ENCODE assay signal across 24 cellular contexts in the genomic region with DNA sequence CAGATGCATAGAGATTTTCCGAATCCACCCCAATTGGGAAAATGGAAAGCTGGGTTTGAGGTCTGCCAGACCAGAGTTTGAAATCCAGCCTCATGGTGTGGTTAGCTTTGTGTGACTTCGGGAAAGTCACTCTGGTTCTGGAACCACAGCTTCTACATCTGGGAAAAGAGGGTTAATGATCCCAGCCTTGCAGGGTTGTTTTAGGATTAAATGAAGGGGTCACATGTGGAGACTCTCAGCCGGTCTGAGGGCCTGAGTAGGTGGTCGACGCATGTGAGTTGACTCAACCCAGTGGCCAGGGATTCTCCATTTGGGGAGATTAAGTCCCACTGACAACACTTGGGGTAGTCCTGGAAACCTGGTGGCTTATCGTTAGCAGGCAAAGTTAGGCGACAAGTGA. TPM values are rescaled to one million over a fixed set of nuclear protein-coding genes. Genes with fewer than 3 reads are reported as not detected.
DNase-seq lines count a peak whose midpoint lies in the region; ATAC-seq, FAIRE-seq and TF ChIP-seq lines count a peak whose summit lies in the region.
"Had no signal": no experiment of that assay in that cellular context is flagged by ENCODE, and none has a peak within 500 bp of the region (broad histone marks: within the 10 kb centered on the region; RNA-seq: fewer than 3 reads in every experiment).

No MANE protein-coding gene starts in this region.

- BruUV-seq in K562 (replicated peaks; lab: Mats Ljungman, UMichigan), result no TSS peak

- POLR2A ChIA-PET in K562 (lab: Yijun Ruan, JAX), result interaction anchor here (0.8 kb wide), 1 partner anchor 72 kb away, joined by 4 read pairs; no protein-coding TSS in a partner anchor

- H3K4ac ChIP-seq in mesendoderm (ENCODE audit: low read depth, low read length), result no peak overlapping the region

- H3K18ac ChIP-seq in mesendoderm (ENCODE audit: low read length), result no peak overlapping the region

- DNase-seq in cardiac muscle cell (ENCODE audit: low read depth in 1 of 2, low spot score in 1 of 2) (no peak), left ventricle myocardium superior (no peak), K562 (ENCODE audit: extremely low read depth in 1 of 4, low spot score in 3 of 4) (peak in 1 of 4 experiments; percentile 36), mesendoderm (no peak), SHP77 treated with DMSO at 0.1 percent for 48 hours (lab: John Stamatoyannopoulos, UW) (no peak), endodermal cell (no peak), SIG-M5 treated with dmso at 0.1 percent for 504 hours (lab: John Stamatoyannopoulos, UW; ENCODE audit: unreplicated experiment) (no peak)
- DNase-seq: C1 segment of cervical spinal cord; CD4-positive, CD25-positive, alpha-beta regulatory T cell; CD8-positive, alpha-beta memory T cell; COR-L47; DMS 273 treated with DMSO at 0.1 percent for 48 hours; DMS53; DND-41; EL; HCEC 1CT; HFFc6 had no signal

- ATAC-seq in left ventricle myocardium superior (no peak), K562 (no peak)
- ATAC-seq: GM12878, GM23338, HepG2 had no signal

- H3K79me1 ChIP-seq in mesendoderm (ENCODE audit: low read length), result peaks cover 18% of the 10 kb centered on the region

- H3K27ac Mint-ChIP-seq in endodermal cell, result no peak overlapping the region
- H3K27ac Mint-ChIP-seq: CD4-positive, CD25-positive, alpha-beta regulatory T cell; CD8-positive, alpha-beta memory T cell; GM23338; HFFc6 had no signal

- no peaks in the 10 kb centered on the region for H3K27me3 Mint-ChIP-seq in endodermal cell (ENCODE audit: insufficient read depth)

- H3K9ac ChIP-seq in K562 (ENCODE audit: insufficient read depth in 1 of 2, low read depth in 2 of 2, low read length in 2 of 2), result no peak overlapping the region; a peak in 1 of 4 replicates
- H3K9ac ChIP-seq in mesendoderm (ENCODE audit: low read length), result no peak overlapping the region
- H3K9ac ChIP-seq in endodermal cell (ENCODE audit: extremely low read depth, low read length, poor library complexity, severe bottlenecking), result no peak overlapping the region

- no peak overlapping the region for H2AFZ ChIP-seq in K562 (ENCODE audit: low read depth, low read length)
- H2AFZ ChIP-seq: GM23338 had no signal

- H3K4me3 Mint-ChIP-seq in endodermal cell, result no peak overlapping the region
- H3K4me3 Mint-ChIP-seq: B cell; CD4-positive, CD25-positive, alpha-beta regulatory T cell; CD8-positive, alpha-beta memory T cell; GM23338; HFFc6; IgD-negative memory B cell had no signal

- no peaks in the 10 kb centered on the region for H3K27me3 ChIP-seq in cardiac muscle cell
- H3K27me3 ChIP-seq in K562 (ENCODE audit: control insufficient read depth in 2 of 2, insufficient read depth in 2 of 2, low read length in 2 of 2), result no peaks in the 10 kb centered on the region
- no peaks in the 10 kb centered on the region for H3K27me3 ChIP-seq in mesendoderm (ENCODE audit: insufficient read depth, low read length, poor library complexity)
- H3K27me3 ChIP-seq in endodermal cell (ENCODE audit: control insufficient read depth, insufficient read depth, low read length, poor library complexity, severe bottlenecking), result no peaks in the 10 kb centered on the region

- no peak overlapping the region for H2BK15ac ChIP-seq in mesendoderm (replicated peaks; ENCODE audit: low read depth)

- H2BK120ac ChIP-seq in mesendoderm (ENCODE audit: low read depth, low read length), result no peak overlapping the region

- no peak overlapping the region for H2AK5ac ChIP-seq in mesendoderm (ENCODE audit: low read length)

- no peak overlapping the region for H4K8ac ChIP-seq in mesendoderm (ENCODE audit: low read depth, low read length)

- peaks cover 87% of the 10 kb centered on the region for H3K79me2 ChIP-seq in K562 (ENCODE audit: control insufficient read depth, insufficient read depth, low read length)
- peaks cover 43% of the 10 kb centered on the region for H3K79me2 ChIP-seq in mesendoderm (ENCODE audit: control insufficient read depth, insufficient read depth, low read length)

- no peaks in the 10 kb centered on the region for H3K9me3 Mint-ChIP-seq in endodermal cell
- H3K9me3 Mint-ChIP-seq: CD8-positive, alpha-beta memory T cell; GM23338; HFFc6; IgD-negative memory B cell had no signal

- peaks cover 32% of the 10 kb centered on the region for H3K4me1 Mint-ChIP-seq in endodermal cell

- peaks cover 33% of the 10 kb centered on the region for H3K4me1 ChIP-seq in cardiac muscle cell (ENCODE audit: low read depth)
- peaks cover 3 to 61% of the 10 kb centered on the region in 2 experiments; a peak in 4 of 5 replicates for H3K4me1 ChIP-seq in K562 (replicated peaks in 1 of 2; ENCODE audit: control insufficient read depth in 2 of 2, insufficient read depth in 2 of 2, low read length in 2 of 2)
- H3K4me1 ChIP-seq in mesendoderm (ENCODE audit: control insufficient read depth, low read depth, low read length), result no peaks in the 10 kb centered on the region
- no peaks in the 10 kb centered on the region for H3K4me1 ChIP-seq in endodermal cell (ENCODE audit: control insufficient read depth, insufficient read depth, low read length)

- H2BK5ac ChIP-seq in mesendoderm (ENCODE audit: low read length), result no peak overlapping the region

- CTCF ChIA-PET in K562 (lab: Yijun Ruan, JAX; ENCODE audit: low intra/inter-chr PET ratio), result no interaction called here

- intact Hi-C loops in left ventricle myocardium superior (cut with micrococcal nuclease) (no loop called here), K562 (cut with micrococcal nuclease) (loop anchor here (5.0 kb wide), 1 partner anchor 515 kb away; no protein-coding TSS in a partner anchor)

- H3K4me2 ChIP-seq in K562 (ENCODE audit: insufficient read depth, low read length) (peak overlapping the region; percentile 48), mesendoderm (ENCODE audit: low read length) (no peak overlapping the region)
- H3K4me2 ChIP-seq: GM23338 had no signal

- H4K20me1 ChIP-seq in K562 (replicated peaks; ENCODE audit: control insufficient read depth, insufficient read depth, low read length), result no peaks in the 10 kb centered on the region

- H3K9me1 ChIP-seq in K562 (ENCODE audit: control insufficient read depth, insufficient read depth, low read length), result no peaks in the 10 kb centered on the region

- 21% methylated on average over 7 of the region's 7 CpGs for WGBS in K562 (ENCODE audit: insufficient coverage, low coverage, missing lambda C conversion rate)
- no CpG with 5 or more reads among the region's 7 CpGs for WGBS in mesendoderm (ENCODE audit: extremely low coverage, insufficient coverage, low lambda C conversion rate)
- 92 to 97% methylated on average over 6 to 7 of the region's 7 CpGs for WGBS in endodermal cell (ENCODE audit: insufficient coverage in 1 of 2, insufficient read length in 1 of 2), 2 experiments

- in situ Hi-C loops in K562 (cut with MboI), result loop anchor here (5.0 kb wide), 1 partner anchor 40 kb away; no protein-coding TSS in a partner anchor

- H4K5ac ChIP-seq in mesendoderm (ENCODE audit: low read length), result no peak overlapping the region

- H3K9me3 ChIP-seq in cardiac muscle cell (ENCODE audit: low read depth) (no peaks in the 10 kb centered on the region), K562 (replicated peaks; ENCODE audit: control insufficient read depth, insufficient read depth, low read depth, low read length) (no peaks in the 10 kb centered on the region), endodermal cell (ENCODE audit: control insufficient read depth, low read length) (no peaks in the 10 kb centered on the region)

- H3K27ac ChIP-seq in cardiac muscle cell (peak overlapping the region; percentile 52), K562 (ENCODE audit: extremely low read depth, low read depth, low read length) (no peak overlapping the region), mesendoderm (ENCODE audit: low read depth, low read length) (no peak overlapping the region), endodermal cell (ENCODE audit: low read depth, low read length) (no peak overlapping the region)

- FAIRE-seq in K562 (lab: Jason Lieb, UNC), result no peak
- FAIRE-seq: GM12878, GM19239, H54, HepG2 had no signal

- TF ChIP-seq CTCF in cardiac muscle cell (IDR thresholded peaks at IDR 0.05; ENCODE audit: low read depth, low read length), result no peak
- no peak for TF ChIP-seq CTCF in K562 (IDR thresholded peaks at IDR 0.05 in 2 of 3, conservative IDR thresholded peaks at IDR 0.05 in 1 of 3; ENCODE audit: insufficient read depth in 2 of 3, low read depth in 1 of 3, low read length in 3 of 3)
- TF ChIP-seq CTCF in endodermal cell (conservative IDR thresholded peaks at IDR 0.05), result no peak

- H3K4me3 ChIP-seq in cardiac muscle cell (no peak overlapping the region), K562 (no peak overlapping the region), mesendoderm (ENCODE audit: low read length) (no peak overlapping the region), endodermal cell (ENCODE audit: low read length) (no peak overlapping the region)
- H3K4me3 ChIP-seq: GM12878, GM23338 had no signal

- H3K36me3 Mint-ChIP-seq in endodermal cell (ENCODE audit: low read depth), result peaks cover 5% of the 10 kb centered on the region
- H3K36me3 Mint-ChIP-seq: CD4-positive, CD25-positive, alpha-beta regulatory T cell; CD8-positive, alpha-beta memory T cell; IgD-negative memory B cell had no signal

- TF ChIP-seq EP300 in K562 (IDR thresholded peaks at IDR 0.05; ENCODE audit: low read length), result no peak

- TF ChIP-seq POLR2A in K562 (conservative IDR thresholded peaks at IDR 0.05), result no peak

- no peak overlapping the region for H3K56ac ChIP-seq in mesendoderm (ENCODE audit: low read length)

- TF ChIP-seq RAD21 in K562 (CRISPR knock-in tag; conservative IDR thresholded peaks at IDR 0.05 in 1 of 2, IDR thresholded peaks at IDR 0.05 in 1 of 2), result no peak

- peak overlapping the region; percentile 10 for H3K23ac ChIP-seq in mesendoderm (ENCODE audit: low read length)

- H3K36me3 ChIP-seq in cardiac muscle cell (no peaks in the 10 kb centered on the region), K562 (ENCODE audit: control insufficient read depth, insufficient read depth, low read length) (no peaks in the 10 kb centered on the region), mesendoderm (ENCODE audit: control insufficient read depth, insufficient read depth, low read length) (no peaks in the 10 kb centered on the region), endodermal cell (ENCODE audit: control insufficient read depth, insufficient read depth, low read length) (no peaks in the 10 kb centered on the region)

RNA-seq across cellular contexts. Expression of a gene that starts 6.1 kb away (rescaled TPM):
- total RNA-seq in cardiac muscle cell (15.2 and 26.0 TPM in 2 replicates), left ventricle myocardium superior (1.5 TPM), K562 (2014; rRNA removed) (4.4 and 5.0 TPM in 2 replicates), K562 (2014; rRNA removed; fragmentation: Illumina TruSeq; extraction: Trizol) (2.9 and 3.3 TPM in 2 replicates), K562 (2015; rRNA removed; fragmentation: Illumina TruSeq; extraction: Trizol) (3.4 and 4.0 TPM in 2 replicates), K562 (2021) (13.4 and 13.7 TPM in 2 replicates), endodermal cell (10 to 100 TPM; 34.5 to 37.5 TPM)
- polyA plus RNA-seq in cardiac muscle cell (20.0 and 22.0 TPM in 2 replicates), K562 (2011; rRNA removed) (0.04 and 0.08 TPM in 2 replicates), K562 (2014; fragmentation: Illumina TruSeq; extraction: Trizol) (8.8 and 9.2 TPM in 2 replicates), K562 (2014; fragmentation: Nextera tagmentation; extraction: Ambion mirVana) (under 1 TPM; 0.22 to 0.32 TPM), K562 (2014; rRNA removed) (4.6 and 5.3 TPM in 2 replicates)
- total RNA-seq in K562 (2011; cell fraction: chromatin; rRNA removed; ENCODE audit: low replicate concordance), result 5.9 and 8.1 TPM in 2 replicates
- total RNA-seq in K562 (2011; cell fraction: nucleolus; rRNA removed), result 2.8 and 5.8 TPM in 2 replicates
- 4.7 and 6.1 TPM in 2 replicates for total RNA-seq in K562 (2011; cell fraction: nucleoplasm; rRNA removed)
- 0.06 and 0.09 TPM in 2 replicates for polyA plus RNA-seq in K562 (2011; cell fraction: cytosol; rRNA removed)
- polyA plus RNA-seq in K562 (2011; cell fraction: nucleus; rRNA removed), result 0.04 and 0.24 TPM in 2 replicates
- polyA plus RNA-seq in K562 (2012), result 7.5 and 7.8 TPM in 2 replicates
- polyA minus RNA-seq in K562 (2011; rRNA and poly(A)+ RNA removed), result 0.07 TPM in 1 of 2 replicates, not detected in the other
- 0.36 TPM in 1 of 2 replicates, not detected in the other for polyA minus RNA-seq in K562 (2011; cell fraction: cytosol; rRNA and poly(A)+ RNA removed)
- polyA minus RNA-seq in K562 (2011; cell fraction: nucleus; rRNA and poly(A)+ RNA removed), result 0.27 TPM in 1 of 2 replicates, not detected in the other
- 19.8 TPM for polyA plus RNA-seq in mesendoderm (2013, experiment 1 of 2)
- polyA plus RNA-seq in mesendoderm (2013, experiment 2 of 2), result 19.5 TPM
- polyA plus RNA-seq in endodermal cell (2013, experiment 1 of 2), result 37.8 TPM
- polyA plus RNA-seq in endodermal cell (2013, experiment 2 of 2), result 36.2 TPM
- polyA plus RNA-seq: CD4-positive, CD25-positive, alpha-beta regulatory T cell had no signal
